In the genomic region with DNA sequence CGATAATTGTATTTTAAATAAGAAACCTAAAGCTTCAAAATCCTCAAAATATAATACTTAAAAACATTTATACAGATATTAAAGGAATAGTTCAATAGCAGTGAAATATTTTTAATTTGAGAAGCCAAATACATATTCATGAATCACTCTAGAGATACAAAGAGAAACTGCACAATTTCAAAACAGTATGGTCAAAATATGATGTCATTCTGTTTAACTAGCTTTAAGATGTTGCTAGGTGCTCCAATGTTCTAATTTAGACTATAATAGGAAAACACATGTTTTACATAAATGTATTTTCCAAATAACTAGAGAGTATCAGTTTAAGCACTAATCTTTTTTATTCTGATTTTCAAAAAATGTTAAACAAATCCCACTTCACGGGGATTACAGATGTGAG, we compare ENCODE assay signal across 21 cellular contexts. TPM values are rescaled to one million over a fixed set of nuclear protein-coding genes. Genes with fewer than 3 reads are reported as not detected.
DNase-seq lines count a peak whose midpoint lies in the region; ATAC-seq and TF ChIP-seq lines count a peak whose summit lies in the region.
"Had no signal": no experiment of that assay in that cellular context is flagged by ENCODE, and none has a peak within 500 bp of the region (broad histone marks: within the 10 kb centered on the region; RNA-seq: fewer than 3 reads in every experiment).

No MANE protein-coding gene starts in this region.

- H3K27me3 Mint-ChIP-seq in activated naive CD8-positive, alpha-beta T cell, result no peaks in the 10 kb centered on the region
- no peaks in the 10 kb centered on the region for H3K27me3 Mint-ChIP-seq in activated naive CD8-positive, alpha-beta T cell treated with anti-CD3 and anti-CD28 coated beads for 36 hours
- H3K27me3 Mint-ChIP-seq in T-cell, result no peaks in the 10 kb centered on the region
- no peaks in the 10 kb centered on the region for H3K27me3 Mint-ChIP-seq in natural killer cell treated with Interleukin-12 subunit alpha and Interleukin-12 subunit beta and Interleukin-15 and Interleukin-18, amount 100 ng/mL, for 72 hours
- H3K27me3 Mint-ChIP-seq: activated B cell treated with CpG ODN at 0.5 μM for 24 hours, type B pancreatic cell had no signal

- TF ChIP-seq CTCF in HEK293 (tag by site-specific recombination; IDR thresholded peaks at IDR 0.05), result no peak

- CTCF ChIA-PET in HEK293 (lab: Yijun Ruan, JAX) (interaction anchor here (0.9 to 1.2 kb wide), 2 partner anchors 20 to 91 kb away, joined by 3 to 5 read pairs; no protein-coding TSS in a partner anchor), T-cell (lab: Charles Lee) (interaction anchor here (0.6 to 1.4 kb wide), 4 partner anchors 10 to 30 kb away, joined by 3 read pairs; a partner anchor contains a TSS)

- 0 out of 2 replicates have a peak, but pooled peaks cover 2% of the 10 kb centered on the region for H3K4me1 ChIP-seq in HEK293 (ENCODE audit: control insufficient read depth, insufficient read depth, low read length)

- H3K4me3 Mint-ChIP-seq in activated naive CD8-positive, alpha-beta T cell, result no peak overlapping the region
- H3K4me3 Mint-ChIP-seq in activated naive CD8-positive, alpha-beta T cell treated with anti-CD3 and anti-CD28 coated beads for 36 hours, result no peak overlapping the region
- H3K4me3 Mint-ChIP-seq in T-cell, result peak overlapping the region in 1 of 3 donors; percentile 81
- peak overlapping the region; percentile 84 for H3K4me3 Mint-ChIP-seq in natural killer cell treated with Interleukin-12 subunit alpha and Interleukin-12 subunit beta and Interleukin-15 and Interleukin-18, amount 100 ng/mL, for 72 hours
- H3K4me3 Mint-ChIP-seq: type B pancreatic cell had no signal

- H3K4me1 Mint-ChIP-seq in activated naive CD8-positive, alpha-beta T cell (ENCODE audit: low read depth), result peaks cover 51% of the 10 kb centered on the region
- H3K4me1 Mint-ChIP-seq in activated naive CD8-positive, alpha-beta T cell treated with anti-CD3 and anti-CD28 coated beads for 36 hours, result peaks cover 62% of the 10 kb centered on the region
- peaks cover 53 to 62% (median 58%) of the 10 kb centered on the region in 3 donors for H3K4me1 Mint-ChIP-seq in T-cell
- peaks cover 52 to 62% of the 10 kb centered on the region in 2 donors for H3K4me1 Mint-ChIP-seq in natural killer cell treated with Interleukin-12 subunit alpha and Interleukin-12 subunit beta and Interleukin-15 and Interleukin-18, amount 100 ng/mL, for 72 hours (ENCODE audit: low read depth in 2 of 2)

- intact Hi-C loops in Right ventricle myocardium superior (cut with DNase I), result no loop called here

- H3K36me3 ChIP-seq in HEK293 (ENCODE audit: control insufficient read depth in 2 of 2, insufficient read depth in 1 of 2, low read length in 2 of 2), result no peaks in the 10 kb centered on the region
- H3K36me3 ChIP-seq: HAP-1, SJCRH30 had no signal

- H3K9me3 ChIP-seq in HEK293 (ENCODE audit: control insufficient read depth, insufficient read depth, low read depth, low read length), result no peaks in the 10 kb centered on the region
- H3K9me3 ChIP-seq: HAP-1, SJCRH30, spleen had no signal

- DNase-seq in activated naive CD8-positive, alpha-beta T cell treated with anti-CD3 and anti-CD28 coated beads for 36 hours, result no peak
- DNase-seq in T-cell (no peak), Right ventricle myocardium superior (no peak), HuH-7 (ENCODE audit: low spot score) (no peak)
- DNase-seq in natural killer cell treated with Interleukin-12 subunit alpha and Interleukin-12 subunit beta and Interleukin-15 and Interleukin-18, amount 100 ng/mL, for 72 hours (ENCODE audit: low spot score), result no peak
- DNase-seq: activated B cell treated with CpG ODN at 0.5 μM for 24 hours; activated gamma-delta T cell treated with Interleukin-2 at 50 U/mL for 16 hours; cerebellar nuclear complex; foreskin melanocyte; NCI-H1436; NCI-H69; occipital lobe; SJCRH30; spleen; stimulated activated CD4-positive, alpha-beta T cell treated with anti-CD3 and anti-CD28 coated beads, Interleukin-4, amount 100 ng/mL, for 4 hours; T1000 had no signal

- H3K36me3 Mint-ChIP-seq in activated naive CD8-positive, alpha-beta T cell, result peaks cover 3% of the 10 kb centered on the region
- H3K36me3 Mint-ChIP-seq in activated naive CD8-positive, alpha-beta T cell treated with anti-CD3 and anti-CD28 coated beads for 36 hours, result peaks cover 5% of the 10 kb centered on the region
- H3K36me3 Mint-ChIP-seq in T-cell, result no peaks in the 10 kb centered on the region
- no peaks in the 10 kb centered on the region for H3K36me3 Mint-ChIP-seq in natural killer cell treated with Interleukin-12 subunit alpha and Interleukin-12 subunit beta and Interleukin-15 and Interleukin-18, amount 100 ng/mL, for 72 hours
- H3K36me3 Mint-ChIP-seq: type B pancreatic cell had no signal

- no peaks in the 10 kb centered on the region for H3K9me3 Mint-ChIP-seq in activated naive CD8-positive, alpha-beta T cell (ENCODE audit: low read depth)
- no peaks in the 10 kb centered on the region for H3K9me3 Mint-ChIP-seq in activated naive CD8-positive, alpha-beta T cell treated with anti-CD3 and anti-CD28 coated beads for 36 hours
- H3K9me3 Mint-ChIP-seq in T-cell, result no peaks in the 10 kb centered on the region
- no peaks in the 10 kb centered on the region for H3K9me3 Mint-ChIP-seq in natural killer cell treated with Interleukin-12 subunit alpha and Interleukin-12 subunit beta and Interleukin-15 and Interleukin-18, amount 100 ng/mL, for 72 hours
- H3K9me3 Mint-ChIP-seq: activated B cell treated with CpG ODN at 0.5 μM for 24 hours, type B pancreatic cell had no signal

- POLR2A ChIA-PET in HEK293 (lab: Yijun Ruan, JAX), result no interaction called here
- POLR2A ChIA-PET in T-cell (lab: Charles Lee), result interaction anchor here in 1 of 2 donors (0.6 to 0.8 kb wide), 2 partner anchors 8 to 10 kb away, joined by 3 to 5 read pairs; no protein-coding TSS in a partner anchor

- H3K27ac ChIP-seq in HEK293 (ENCODE audit: extremely low read depth, low read depth, low read length), result no peak overlapping the region
- H3K27ac ChIP-seq: SJCRH30 had no signal

- H3K27ac Mint-ChIP-seq in activated naive CD8-positive, alpha-beta T cell, result peak overlapping the region; percentile 83
- no peak overlapping the region for H3K27ac Mint-ChIP-seq in activated naive CD8-positive, alpha-beta T cell treated with anti-CD3 and anti-CD28 coated beads for 36 hours
- peak overlapping the region; percentile 95 to 98 for H3K27ac Mint-ChIP-seq in T-cell
- H3K27ac Mint-ChIP-seq in natural killer cell treated with Interleukin-12 subunit alpha and Interleukin-12 subunit beta and Interleukin-15 and Interleukin-18, amount 100 ng/mL, for 72 hours, result peak overlapping the region; percentile 90 to 94
- H3K27ac Mint-ChIP-seq: type B pancreatic cell had no signal

- no peak overlapping the region for H3K4me3 ChIP-seq in HEK293 (ENCODE audit: low read depth, low read length)
- H3K4me3 ChIP-seq: HAP-1, lung, SJCRH30, spleen had no signal

- ATAC-seq in T-cell (replicated peaks in 1 of 4) (no peak), Right ventricle myocardium superior (ENCODE audit: poor library complexity) (no peak)
- ATAC-seq in natural killer cell treated with Interleukin-12 subunit alpha and Interleukin-12 subunit beta and Interleukin-15 and Interleukin-18, amount 100 ng/mL, for 72 hours, result no peak

TF ChIP-seq in HEK293, 187 proteins besides CTCF, POLR2A, EP300 and RAD21:
- no peak for TF ChIP-seq KLF1 (tag by site-specific recombination; IDR thresholded peaks at IDR 0.05)
- TF ChIP-seq, protein P1, sequence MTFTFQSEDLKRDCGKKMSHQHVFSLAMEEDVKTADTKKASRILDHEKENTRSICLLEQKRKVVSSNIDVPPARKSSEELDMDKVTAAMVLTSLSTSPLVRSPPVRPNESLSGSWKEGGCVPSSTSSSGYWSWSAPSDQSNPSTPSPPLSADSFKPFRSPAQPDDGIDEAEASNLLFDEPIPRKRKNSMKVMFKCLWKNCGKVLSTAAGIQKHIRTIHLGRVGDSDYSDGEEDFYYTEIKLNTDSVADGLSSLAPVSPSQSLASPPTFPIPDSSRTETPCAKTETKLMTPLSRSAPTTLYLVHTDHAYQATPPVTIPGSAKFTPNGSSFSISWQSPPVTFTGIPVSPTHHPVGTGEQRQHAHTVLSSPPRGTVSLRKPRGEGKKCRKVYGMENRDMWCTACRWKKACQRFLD (tag by site-specific recombination; IDR thresholded peaks at IDR 0.05), result no peak
- TF ChIP-seq ZNF202 (tag by site-specific recombination; IDR thresholded peaks at IDR 0.05; ENCODE audit: borderline replicate concordance), result no peak
- TF ChIP-seq ZNF768 (tag by site-specific recombination; IDR thresholded peaks at IDR 0.05), result no peak
- TF ChIP-seq, protein P2, sequence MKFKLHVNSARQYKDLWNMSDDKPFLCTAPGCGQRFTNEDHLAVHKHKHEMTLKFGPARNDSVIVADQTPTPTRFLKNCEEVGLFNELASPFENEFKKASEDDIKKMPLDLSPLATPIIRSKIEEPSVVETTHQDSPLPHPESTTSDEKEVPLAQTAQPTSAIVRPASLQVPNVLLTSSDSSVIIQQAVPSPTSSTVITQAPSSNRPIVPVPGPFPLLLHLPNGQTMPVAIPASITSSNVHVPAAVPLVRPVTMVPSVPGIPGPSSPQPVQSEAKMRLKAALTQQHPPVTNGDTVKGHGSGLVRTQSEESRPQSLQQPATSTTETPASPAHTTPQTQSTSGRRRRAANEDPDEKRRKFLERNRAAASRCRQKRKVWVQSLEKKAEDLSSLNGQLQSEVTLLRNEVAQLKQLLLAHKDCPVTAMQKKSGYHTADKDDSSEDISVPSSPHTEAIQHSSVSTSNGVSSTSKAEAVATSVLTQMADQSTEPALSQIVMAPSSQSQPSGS (tag by site-specific recombination; IDR thresholded peaks at IDR 0.05; ENCODE audit: low read depth), result peak; percentile 62
- TF ChIP-seq ZNF600 (tag by site-specific recombination; IDR thresholded peaks at IDR 0.05), result no peak

RNA-seq across cellular contexts. Expression of a gene that starts 10.3 kb away (rescaled TPM):
- 10 to 100 TPM; 21.2 to 22.0 TPM for total RNA-seq in activated naive CD8-positive, alpha-beta T cell treated with anti-CD3 and anti-CD28 coated beads for 36 hours
- 10 to 100 TPM in 4 of 5 donors, 1 to 10 TPM in 1; 7.6 to 16.8 (median 15.6) TPM for total RNA-seq in T-cell
- total RNA-seq in natural killer cell treated with Interleukin-12 subunit alpha and Interleukin-12 subunit beta and Interleukin-15 and Interleukin-18, amount 100 ng/mL, for 72 hours, result 10 to 100 TPM; 40.3 to 55.7 TPM
- 2.4 TPM for total RNA-seq in Right ventricle myocardium superior
- total RNA-seq: SJCRH30 had no signal
